ENCODE assay signal across 11 cellular contexts in genomic region chr18:68713131-68713530, GRCh38. TPM values are rescaled to one million over a fixed set of nuclear protein-coding genes. Genes with fewer than 3 reads are reported as not detected.
DNase-seq lines count a peak whose midpoint lies in the region; ATAC-seq, FAIRE-seq and TF ChIP-seq lines count a peak whose summit lies in the region.
"Had no signal": no experiment of that assay in that cellular context is flagged by ENCODE, and none has a peak within 500 bp of the region (broad histone marks: within the 10 kb centered on the region; RNA-seq: fewer than 3 reads in every experiment).

No MANE protein-coding gene starts in this region.

- H3K27me3 Mint-ChIP-seq in CD4-positive, alpha-beta T cell, result no peaks in the 10 kb centered on the region
- no peaks in the 10 kb centered on the region for H3K27me3 Mint-ChIP-seq in activated CD8-positive, alpha-beta T cell treated with anti-CD3 and anti-CD28 coated beads for 36 hours

- H3K4me1 ChIP-seq in kidney (ENCODE audit: control insufficient read depth in 1 of 2, insufficient read depth in 1 of 2, low read depth in 1 of 2, low read length in 2 of 2) (peaks cover 4 to 5% of the 10 kb centered on the region in 2 donors), foreskin keratinocyte (peaks cover 12% of the 10 kb centered on the region)

- H3K27ac ChIP-seq in CD4-positive, alpha-beta T cell (ENCODE audit: low read depth, low read length), result no peak overlapping the region
- H3K27ac ChIP-seq in kidney (ENCODE audit: low read depth in 2 of 2, low read length in 2 of 2) (no peak overlapping the region), foreskin keratinocyte (no peak overlapping the region)
- H3K27ac ChIP-seq: stomach had no signal

- no peaks in the 10 kb centered on the region for H3K9me3 Mint-ChIP-seq in CD4-positive, alpha-beta T cell
- no peaks in the 10 kb centered on the region for H3K9me3 Mint-ChIP-seq in activated CD8-positive, alpha-beta T cell treated with anti-CD3 and anti-CD28 coated beads for 36 hours

- no peak overlapping the region for H3K9ac ChIP-seq in kidney (ENCODE audit: low read length in 2 of 2)

- H3K4me1 Mint-ChIP-seq in CD4-positive, alpha-beta T cell (ENCODE audit: low read depth), result peaks cover 72% of the 10 kb centered on the region
- H3K4me1 Mint-ChIP-seq in activated CD8-positive, alpha-beta T cell treated with anti-CD3 and anti-CD28 coated beads for 36 hours (ENCODE audit: low read depth), result peaks cover 47% of the 10 kb centered on the region

- H3K36me3 Mint-ChIP-seq in CD4-positive, alpha-beta T cell (ENCODE audit: low read depth), result peaks cover 66% of the 10 kb centered on the region
- H3K36me3 Mint-ChIP-seq in activated CD8-positive, alpha-beta T cell treated with anti-CD3 and anti-CD28 coated beads for 36 hours (ENCODE audit: low read depth), result peaks cover 43% of the 10 kb centered on the region

- intact Hi-C loops in CD4-positive, alpha-beta T cell (cut with DNase I, micrococcal nuclease), result loop anchor here (5.0 to 10.0 kb wide), 3 partner anchors 1196 to 1372 kb away; partner anchors contain the start of gene DSEL (in 2 of the 2)
- intact Hi-C loops in activated CD8-positive, alpha-beta T cell treated with anti-CD3 and anti-CD28 coated beads for 36 hours (cut with micrococcal nuclease), result no loop called here
- intact Hi-C loops in kidney (cut with DNase I), result no loop called here

- no peak for DNase-seq in CD4-positive, alpha-beta T cell
- no peak for DNase-seq in activated CD8-positive, alpha-beta T cell treated with anti-CD3 and anti-CD28 coated beads for 36 hours
- peak; percentile 10 for DNase-seq in kidney
- no peak for DNase-seq in foreskin keratinocyte
- DNase-seq: left colon, NCI-H1048, stomach had no signal

- CTCF ChIA-PET in CD4-positive, alpha-beta T cell (lab: Charles Lee), result no interaction called here
- CTCF ChIA-PET in activated CD8-positive, alpha-beta T cell treated with anti-CD3 and anti-CD28 coated beads for 36 hours (lab: Charles Lee), result interaction anchor here (0.8 kb wide), 1 partner anchor 20 kb away, joined by 4 read pairs; no protein-coding TSS in a partner anchor

- POLR2A ChIA-PET in CD4-positive, alpha-beta T cell (lab: Charles Lee), result no interaction called here
- POLR2A ChIA-PET in activated CD8-positive, alpha-beta T cell treated with anti-CD3 and anti-CD28 coated beads for 36 hours (lab: Charles Lee), result no interaction called here

- no peaks in the 10 kb centered on the region for H3K27me3 ChIP-seq in CD4-positive, alpha-beta T cell (ENCODE audit: control insufficient read depth, insufficient read depth, low read length)
- no peaks in the 10 kb centered on the region for H3K27me3 ChIP-seq in foreskin keratinocyte
- H3K27me3 ChIP-seq: stomach had no signal

- TF ChIP-seq CTCF in CD4-positive, alpha-beta T cell (IDR thresholded peaks at IDR 0.05), result no peak
- no peak for TF ChIP-seq CTCF in activated CD8-positive, alpha-beta T cell treated with anti-CD3 and anti-CD28 coated beads for 36 hours (IDR thresholded peaks at IDR 0.05)
- TF ChIP-seq CTCF in kidney (IDR thresholded peaks at IDR 0.05; ENCODE audit: borderline replicate concordance, extremely low read depth, insufficient read depth) (no peak), foreskin keratinocyte (conservative IDR thresholded peaks at IDR 0.05) (no peak)

- no peak for FAIRE-seq in kidney (lab: Jason Lieb, UNC)

- no peak overlapping the region for H3K4me3 ChIP-seq in kidney (ENCODE audit: low read length in 2 of 2)

- H3K9me3 ChIP-seq in CD4-positive, alpha-beta T cell (ENCODE audit: control insufficient read depth, low read length), result no peaks in the 10 kb centered on the region
- H3K9me3 ChIP-seq in kidney (ENCODE audit: control insufficient read depth in 1 of 2, low read length in 2 of 2), result no peaks in the 10 kb centered on the region
- H3K9me3 ChIP-seq: stomach had no signal

- no peak for ATAC-seq in CD4-positive, alpha-beta T cell (ENCODE audit: poor library complexity)
- ATAC-seq in GM21529 (IDR thresholded peaks at IDR 0.05; ENCODE audit: unreplicated experiment) (peak; percentile 12), HG02798 (IDR thresholded peaks at IDR 0.05; ENCODE audit: poor library complexity, unreplicated experiment) (no peak), foreskin keratinocyte (no peak), HG03342 (IDR thresholded peaks at IDR 0.05; ENCODE audit: unreplicated experiment) (no peak)
- no peak for ATAC-seq in activated CD8-positive, alpha-beta T cell treated with anti-CD3 and anti-CD28 coated beads for 36 hours
- no peak for ATAC-seq in activated CD4-positive, CD25-positive, alpha-beta regulatory T cell treated with anti-CD3 and anti-CD28 coated beads, Interleukin-2, amount 50 U/mL, for 24 hours
- ATAC-seq: left colon had no signal

- H3K27ac Mint-ChIP-seq in CD4-positive, alpha-beta T cell, result peak overlapping the region; percentile 90
- H3K27ac Mint-ChIP-seq in activated CD8-positive, alpha-beta T cell treated with anti-CD3 and anti-CD28 coated beads for 36 hours, result peak overlapping the region; percentile 24

- H3K4me3 Mint-ChIP-seq in CD4-positive, alpha-beta T cell, result peak overlapping the region; percentile 99
- peak overlapping the region; percentile 93 for H3K4me3 Mint-ChIP-seq in activated CD8-positive, alpha-beta T cell treated with anti-CD3 and anti-CD28 coated beads for 36 hours

- H3K36me3 ChIP-seq in kidney (ENCODE audit: control insufficient read depth in 1 of 2, insufficient read depth in 2 of 2, low read length in 2 of 2), result peaks cover 6 to 9% of the 10 kb centered on the region in 2 donors

RNA-seq across cellular contexts. Expression of gene TMX3, which starts 1.8 kb away (rescaled TPM):
- 10 to 100 TPM; 30.9 to 33.3 TPM for total RNA-seq in CD4-positive, alpha-beta T cell
- 10 to 100 TPM; 39.7 to 51.4 TPM for total RNA-seq in activated CD8-positive, alpha-beta T cell treated with anti-CD3 and anti-CD28 coated beads for 36 hours
- total RNA-seq in kidney (52.7 TPM), foreskin keratinocyte (37.2 and 37.7 TPM in 2 replicates)
- polyA plus RNA-seq in kidney (ENCODE audit: insufficient read depth, low read depth, low replicate concordance) (14.4 TPM), foreskin keratinocyte (9.2 and 10.8 TPM in 2 replicates)

Comparison
In these comparisons a context has a peak if more than half of its experiments do, and no peak if none do; other contexts are left out.
1. intact Hi-C loops: an anchor here in CD4-positive, alpha-beta T cell (5.0 to 10.0 kb wide); none called in activated CD8-positive, alpha-beta T cell treated with anti-CD3 and anti-CD28 coated beads for 36 hours and kidney.